1 cellular context compared by ENCODE assay signal in the genomic region with DNA sequence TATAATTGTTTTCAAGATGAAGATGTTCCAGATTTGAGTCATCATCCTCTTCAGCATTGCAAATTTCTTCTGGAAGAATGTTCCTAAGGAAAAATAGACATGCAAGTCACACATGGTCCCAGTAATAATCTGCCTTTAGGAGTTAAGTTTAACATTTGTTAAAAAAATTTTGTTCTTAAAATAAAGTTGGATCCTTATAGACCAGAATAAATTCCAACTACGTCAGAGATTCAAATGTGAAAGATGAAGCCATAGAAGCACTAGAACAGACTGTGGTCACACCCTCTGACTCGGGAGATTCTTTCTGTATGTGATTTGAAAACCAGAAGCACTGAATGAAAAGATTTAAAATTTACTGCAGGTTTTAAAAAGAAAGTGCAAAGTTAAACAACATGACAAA.
TF ChIP-seq lines count a peak whose summit lies in the region.

No MANE protein-coding gene starts in this region.

TF ChIP-seq in IMR-90, 13 proteins besides CTCF, POLR2A, EP300 and RAD21:
- TF ChIP-seq, protein P1, sequence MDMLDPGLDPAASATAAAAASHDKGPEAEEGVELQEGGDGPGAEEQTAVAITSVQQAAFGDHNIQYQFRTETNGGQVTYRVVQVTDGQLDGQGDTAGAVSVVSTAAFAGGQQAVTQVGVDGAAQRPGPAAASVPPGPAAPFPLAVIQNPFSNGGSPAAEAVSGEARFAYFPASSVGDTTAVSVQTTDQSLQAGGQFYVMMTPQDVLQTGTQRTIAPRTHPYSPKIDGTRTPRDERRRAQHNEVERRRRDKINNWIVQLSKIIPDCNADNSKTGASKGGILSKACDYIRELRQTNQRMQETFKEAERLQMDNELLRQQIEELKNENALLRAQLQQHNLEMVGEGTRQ (IDR thresholded peaks at IDR 0.05; ENCODE audit: low read depth, low read length): no peak
- TF ChIP-seq CEBPB (IDR thresholded peaks at IDR 0.05; ENCODE audit: low read depth, low read length) (no peak), CHD1 (IDR thresholded peaks at IDR 0.05; ENCODE audit: low read depth, low read length) (no peak), MXI1 (IDR thresholded peaks at IDR 0.05; ENCODE audit: borderline replicate concordance, low read depth, low read length) (no peak), FOS (IDR thresholded peaks at IDR 0.05; ENCODE audit: low read depth, low read length) (no peak), RFX5 (IDR thresholded peaks at IDR 0.05; ENCODE audit: low read depth, low read length) (no peak), SMC3 (IDR thresholded peaks at IDR 0.05; ENCODE audit: low read depth, low read length) (no peak), RCOR1 (IDR thresholded peaks at IDR 0.05; ENCODE audit: insufficient replicate concordance, low read length) (no peak)
